19 cellular contexts compared by ENCODE assay signal in the genomic region with DNA sequence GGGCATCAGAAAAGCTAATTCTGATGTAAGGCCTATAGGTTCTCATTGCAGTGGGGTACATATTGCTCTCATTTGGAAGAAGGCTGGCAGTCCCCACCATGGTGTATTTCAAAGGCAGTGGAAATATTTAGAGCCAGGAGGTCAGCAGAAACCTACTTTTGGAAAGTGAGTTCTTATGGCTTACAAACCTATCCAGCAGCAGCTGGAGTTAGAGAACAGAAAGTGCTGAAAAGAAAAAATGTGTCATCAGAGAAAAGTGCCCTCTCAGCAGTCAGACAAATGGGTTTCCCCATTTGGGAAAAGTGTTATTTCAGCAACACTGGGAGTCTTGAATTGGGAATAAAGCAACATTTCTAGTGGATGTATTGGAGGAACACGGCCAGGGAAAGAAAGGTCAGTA.
A peak's percentile ranks its signal among the peaks of the same experiment; 100 is the strongest.
DNase-seq lines count a peak whose midpoint lies in the region; ATAC-seq and TF ChIP-seq lines count a peak whose summit lies in the region.
"Had no signal": no experiment of that assay in that cellular context is flagged by ENCODE, and none has a peak within 500 bp of the region (broad histone marks: within the 10 kb centered on the region; RNA-seq: fewer than 3 reads in every experiment).

No MANE protein-coding gene starts in this region.

- H4K12ac ChIP-seq in trophoblast cell (ENCODE audit: low read depth, low read length), result no peak overlapping the region

- peak overlapping the region; percentile 60 for H2BK120ac ChIP-seq in trophoblast cell (ENCODE audit: insufficient read depth, low read length, poor library complexity)

- H3K79me1 ChIP-seq in trophoblast cell (ENCODE audit: low read length), result peaks cover 26% of the 10 kb centered on the region

- no peaks in the 10 kb centered on the region for H4K20me1 ChIP-seq in MM.1S (ENCODE audit: insufficient read depth, low read length)
- H4K20me1 ChIP-seq: BLaER1 had no signal

- no peak overlapping the region for H3K4ac ChIP-seq in trophoblast cell (ENCODE audit: low read depth, low read length)

- H3K18ac ChIP-seq in trophoblast cell (ENCODE audit: low read length), result no peak overlapping the region

- H3K9me2 ChIP-seq in MM.1S (replicated peaks; ENCODE audit: insufficient read depth, low read length), result no peaks in the 10 kb centered on the region

- H3K4me1 ChIP-seq in MM.1S (ENCODE audit: low read length) (peaks cover 45% of the 10 kb centered on the region), trophoblast cell (ENCODE audit: control insufficient read depth in 1 of 2, insufficient read depth in 2 of 2, low read length in 2 of 2) (peaks cover 7 to 9% of the 10 kb centered on the region in 2 experiments)
- H3K4me1 ChIP-seq: BLaER1 had no signal

- no peak overlapping the region for H3K23ac ChIP-seq in trophoblast cell (ENCODE audit: low read length)

- ATAC-seq in Right ventricle myocardium inferior (peak; percentile 48), Right ventricle myocardium superior (ENCODE audit: poor library complexity) (no peak)
- ATAC-seq: CD8-positive, alpha-beta T cell; GM12878 had no signal

- H3K4me3 ChIP-seq in MM.1S (ENCODE audit: low read length) (no peak overlapping the region), trophoblast cell (ENCODE audit: low read depth, low read length) (no peak overlapping the region)
- H3K4me3 ChIP-seq: BLaER1, GM12878, GM23248 had no signal

- H3K36me3 ChIP-seq in MM.1S (replicated peaks; ENCODE audit: insufficient read depth, low read length) (no peaks in the 10 kb centered on the region), trophoblast cell (ENCODE audit: control insufficient read depth in 1 of 2, insufficient read depth in 2 of 2, low read length in 2 of 2) (peaks cover 2 to 3% of the 10 kb centered on the region in 2 experiments)
- H3K36me3 ChIP-seq: BLaER1 had no signal

- H3K27me3 ChIP-seq in MM.1S (replicated peaks; ENCODE audit: insufficient read depth, low read length), result no peaks in the 10 kb centered on the region
- H3K27me3 ChIP-seq in trophoblast cell (ENCODE audit: insufficient read depth, low read length), result no peaks in the 10 kb centered on the region
- H3K27me3 ChIP-seq: BLaER1 had no signal

- H2AFZ ChIP-seq in MM.1S (ENCODE audit: low read length), result no peak overlapping the region
- no peak overlapping the region for H2AFZ ChIP-seq in trophoblast cell (ENCODE audit: insufficient read depth, low read length, poor library complexity)
- H2AFZ ChIP-seq: GM23248 had no signal

- H3K9ac ChIP-seq in MM.1S (ENCODE audit: low read length) (0 out of 2 replicates have a peak overlapping the region, but pooled peaks have one; percentile 13), trophoblast cell (ENCODE audit: low read length) (no peak overlapping the region)
- H3K9ac ChIP-seq: BLaER1, GM23248 had no signal

- H3K9me3 ChIP-seq in MM.1S (replicated peaks; ENCODE audit: insufficient read depth, low read length) (no peaks in the 10 kb centered on the region), trophoblast cell (ENCODE audit: insufficient read depth, low read depth, low read length) (no peaks in the 10 kb centered on the region)
- H3K9me3 ChIP-seq: BLaER1, Caco-2 had no signal

- H2AK5ac ChIP-seq in trophoblast cell (ENCODE audit: low read length), result no peak overlapping the region

- no peak overlapping the region for H3K14ac ChIP-seq in trophoblast cell (ENCODE audit: low read length)

- no CpG with 5 or more reads among the region's 1 CpG for WGBS in trophoblast cell (ENCODE audit: extremely low coverage, insufficient coverage, insufficient read length)

- DNase-seq in Right ventricle myocardium inferior (ENCODE audit: missing footprints), result no peak
- no peak for DNase-seq in Right ventricle myocardium superior
- DNase-seq in MM.1S, result peak; percentile 60
- DNase-seq in trophoblast cell, result no peak
- no peak for DNase-seq in NCI-H2107 (lab: John Stamatoyannopoulos, UW)
- DNase-seq in middle frontal gyrus (ENCODE audit: extremely low spot score, low spot score), result no peak
- DNase-seq: Caco-2; CD4-positive, CD25-positive, alpha-beta regulatory T cell; CD8-positive, alpha-beta T cell; DMS153; DND-41; GDM1; GM23248; H7; HCEC 1CT had no signal

- peaks cover 5% of the 10 kb centered on the region for H3F3A ChIP-seq in MM.1S (ENCODE audit: insufficient read depth, low read length)

- H2BK12ac ChIP-seq in trophoblast cell (ENCODE audit: low read length), result peak overlapping the region; percentile 79

- H3K27ac ChIP-seq in MM.1S (ENCODE audit: low read length), result peak overlapping the region; percentile 52; the same call in 1 of the 2 replicates
- H3K27ac ChIP-seq in trophoblast cell (ENCODE audit: low read depth, low read length), result no peak overlapping the region
- H3K27ac ChIP-seq: 22Rv1, BLaER1, C4-2B, GM23248 had no signal

- TF ChIP-seq CTCF in MM.1S (IDR thresholded peaks at IDR 0.05; ENCODE audit: low read length), result no peak

- H2BK5ac ChIP-seq in trophoblast cell (ENCODE audit: low read depth, low read length, poor library complexity), result no peak overlapping the region

- H3K4me2 ChIP-seq in MM.1S (ENCODE audit: low read depth, low read length), result peak overlapping the region; percentile 31; the same call in 1 of the 2 replicates
- H3K4me2 ChIP-seq in trophoblast cell (ENCODE audit: low read length), result no peak overlapping the region
- H3K4me2 ChIP-seq: BLaER1 had no signal

- H3K79me2 ChIP-seq in MM.1S (ENCODE audit: low read length), result no peaks in the 10 kb centered on the region
- H3K79me2 ChIP-seq in trophoblast cell (ENCODE audit: control insufficient read depth, insufficient read depth, low read length, poor library complexity), result peaks cover 4% of the 10 kb centered on the region

- H4K91ac ChIP-seq in trophoblast cell (ENCODE audit: low read depth, low read length), result peak overlapping the region; percentile 56

- intact Hi-C loops in Right ventricle myocardium inferior (cut with DNase I) (no loop called here), Right ventricle myocardium superior (cut with DNase I) (no loop called here)

- no peak overlapping the region for H4K8ac ChIP-seq in trophoblast cell (ENCODE audit: low read depth, low read length)
